In genomic region chr3:152050782-152051405, GRCh38 we compare ENCODE assay signal across 2 cellular contexts.
TF ChIP-seq lines count a peak whose summit lies in the region.

No MANE protein-coding gene starts in this region.

TF ChIP-seq in SK-N-SH, 30 proteins besides CTCF, POLR2A, EP300 and RAD21 (continued from another document):
- TF ChIP-seq, protein P1, sequence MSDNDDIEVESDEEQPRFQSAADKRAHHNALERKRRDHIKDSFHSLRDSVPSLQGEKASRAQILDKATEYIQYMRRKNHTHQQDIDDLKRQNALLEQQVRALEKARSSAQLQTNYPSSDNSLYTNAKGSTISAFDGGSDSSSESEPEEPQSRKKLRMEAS (IDR thresholded peaks at IDR 0.05; ENCODE audit: low read depth), result no peak
- TF ChIP-seq MEF2A (IDR thresholded peaks at IDR 0.05; ENCODE audit: borderline replicate concordance, low read depth) (no peak), ELF1 (IDR thresholded peaks at IDR 0.05) (no peak), MXI1 (IDR thresholded peaks at IDR 0.05; ENCODE audit: low read depth, low read length) (no peak), GABPA (IDR thresholded peaks at IDR 0.05; ENCODE audit: low read depth) (no peak), SIN3A (IDR thresholded peaks at IDR 0.05; ENCODE audit: borderline replicate concordance, low read depth, low read length) (no peak), GATA2 (CRISPR knock-in tag; IDR thresholded peaks at IDR 0.05) (no peak), TAF1 (IDR thresholded peaks at IDR 0.05; ENCODE audit: borderline replicate concordance, low read depth, low read length) (no peak), FOXJ3 (CRISPR knock-in tag; IDR thresholded peaks at IDR 0.05) (no peak), RXRA (IDR thresholded peaks at IDR 0.05; ENCODE audit: borderline replicate concordance, low read depth) (no peak), NRF1 (IDR thresholded peaks at IDR 0.05; ENCODE audit: low read depth, low read length) (no peak), FOSL2 (IDR thresholded peaks at IDR 0.05; ENCODE audit: borderline replicate concordance, low read depth) (no peak), PBX3 (IDR thresholded peaks at IDR 0.05) (no peak)
TF ChIP-seq in SK-N-SH: peak in this region for 0.

TF ChIP-seq in SK-N-SH treated with all-trans-retinoic acid at 6 μM for 48 hours, 23 proteins besides CTCF, POLR2A, EP300 and RAD21 (continued from another document):
- TF ChIP-seq CREB5 (CRISPR knock-in tag; IDR thresholded peaks at IDR 0.05; ENCODE audit: low read depth) (no peak), ISL1 (CRISPR knock-in tag; IDR thresholded peaks at IDR 0.05) (no peak), SNAI2 (CRISPR knock-in tag; IDR thresholded peaks at IDR 0.05) (no peak), ZNF70 (CRISPR knock-in tag; IDR thresholded peaks at IDR 0.05) (no peak), OSR1 (CRISPR knock-in tag; IDR thresholded peaks at IDR 0.05) (no peak), ESRRG (CRISPR knock-in tag; IDR thresholded peaks at IDR 0.05) (no peak), CSDC2 (CRISPR knock-in tag; IDR thresholded peaks at IDR 0.05) (no peak), PPARA (CRISPR knock-in tag; IDR thresholded peaks at IDR 0.05; ENCODE audit: borderline replicate concordance) (no peak)
- TF ChIP-seq, protein P2, sequence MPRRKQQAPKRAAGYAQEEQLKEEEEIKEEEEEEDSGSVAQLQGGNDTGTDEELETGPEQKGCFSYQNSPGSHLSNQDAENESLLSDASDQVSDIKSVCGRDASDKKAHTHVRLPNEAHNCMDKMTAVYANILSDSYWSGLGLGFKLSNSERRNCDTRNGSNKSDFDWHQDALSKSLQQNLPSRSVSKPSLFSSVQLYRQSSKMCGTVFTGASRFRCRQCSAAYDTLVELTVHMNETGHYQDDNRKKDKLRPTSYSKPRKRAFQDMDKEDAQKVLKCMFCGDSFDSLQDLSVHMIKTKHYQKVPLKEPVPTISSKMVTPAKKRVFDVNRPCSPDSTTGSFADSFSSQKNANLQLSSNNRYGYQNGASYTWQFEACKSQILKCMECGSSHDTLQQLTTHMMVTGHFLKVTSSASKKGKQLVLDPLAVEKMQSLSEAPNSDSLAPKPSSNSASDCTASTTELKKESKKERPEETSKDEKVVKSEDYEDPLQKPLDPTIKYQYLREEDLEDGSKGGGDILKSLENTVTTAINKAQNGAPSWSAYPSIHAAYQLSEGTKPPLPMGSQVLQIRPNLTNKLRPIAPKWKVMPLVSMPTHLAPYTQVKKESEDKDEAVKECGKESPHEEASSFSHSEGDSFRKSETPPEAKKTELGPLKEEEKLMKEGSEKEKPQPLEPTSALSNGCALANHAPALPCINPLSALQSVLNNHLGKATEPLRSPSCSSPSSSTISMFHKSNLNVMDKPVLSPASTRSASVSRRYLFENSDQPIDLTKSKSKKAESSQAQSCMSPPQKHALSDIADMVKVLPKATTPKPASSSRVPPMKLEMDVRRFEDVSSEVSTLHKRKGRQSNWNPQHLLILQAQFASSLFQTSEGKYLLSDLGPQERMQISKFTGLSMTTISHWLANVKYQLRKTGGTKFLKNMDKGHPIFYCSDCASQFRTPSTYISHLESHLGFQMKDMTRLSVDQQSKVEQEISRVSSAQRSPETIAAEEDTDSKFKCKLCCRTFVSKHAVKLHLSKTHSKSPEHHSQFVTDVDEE (CRISPR knock-in tag; IDR thresholded peaks at IDR 0.05), result no peak
- TF ChIP-seq, protein P3, sequence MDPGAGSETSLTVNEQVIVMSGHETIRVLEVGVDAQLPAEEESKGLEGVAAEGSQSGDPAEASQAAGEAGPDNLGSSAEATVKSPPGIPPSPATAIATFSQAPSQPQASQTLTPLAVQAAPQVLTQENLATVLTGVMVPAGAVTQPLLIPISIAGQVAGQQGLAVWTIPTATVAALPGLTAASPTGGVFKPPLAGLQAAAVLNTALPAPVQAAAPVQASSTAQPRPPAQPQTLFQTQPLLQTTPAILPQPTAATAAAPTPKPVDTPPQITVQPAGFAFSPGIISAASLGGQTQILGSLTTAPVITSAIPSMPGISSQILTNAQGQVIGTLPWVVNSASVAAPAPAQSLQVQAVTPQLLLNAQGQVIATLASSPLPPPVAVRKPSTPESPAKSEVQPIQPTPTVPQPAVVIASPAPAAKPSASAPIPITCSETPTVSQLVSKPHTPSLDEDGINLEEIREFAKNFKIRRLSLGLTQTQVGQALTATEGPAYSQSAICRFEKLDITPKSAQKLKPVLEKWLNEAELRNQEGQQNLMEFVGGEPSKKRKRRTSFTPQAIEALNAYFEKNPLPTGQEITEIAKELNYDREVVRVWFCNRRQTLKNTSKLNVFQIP (CRISPR knock-in tag; IDR thresholded peaks at IDR 0.05; ENCODE audit: borderline replicate concordance, low read depth), result no peak
TF ChIP-seq in SK-N-SH treated with all-trans-retinoic acid at 6 μM for 48 hours: peak in this region for 0.
